ENCODE assay signal across 14 cellular contexts in genomic region chr18:23068692-23069305, GRCh38.
DNase-seq lines count a peak whose midpoint lies in the region; ATAC-seq and TF ChIP-seq lines count a peak whose summit lies in the region.
"Had no signal": no experiment of that assay in that cellular context is flagged by ENCODE, and none has a peak within 500 bp of the region (broad histone marks: within the 10 kb centered on the region; RNA-seq: fewer than 3 reads in every experiment).

No MANE protein-coding gene starts in this region.

- peaks cover 62% of the 10 kb centered on the region for H3K4me1 Mint-ChIP-seq in activated CD4-positive, alpha-beta T cell treated with anti-CD3 and anti-CD28 coated beads, Interleukin-2, amount 10 ng/mL, durations not matched to agents 7 days and 5 days
- peaks cover 51% of the 10 kb centered on the region for H3K4me1 Mint-ChIP-seq in dendritic cell treated with granulocyte-macrophage colony-stimulating factor and Interleukin-4, amounts not matched to agents 40 ng/mL and 50 ng/mL, for 4 days (ENCODE audit: low read depth)
- peaks cover 52% of the 10 kb centered on the region for H3K4me1 Mint-ChIP-seq in T-helper 2 cell treated with Interferon-gamma antibody and Interleukin-4, amounts not matched to agents 5 μg/mL and 100 μg/mL, for 36 hours (ENCODE audit: low read depth)
- H3K4me1 Mint-ChIP-seq: brain had no signal

- POLR2A ChIA-PET in activated CD4-positive, alpha-beta T cell treated with anti-CD3 and anti-CD28 coated beads, Interleukin-2, amount 10 ng/mL, durations not matched to agents 7 days and 5 days (lab: Charles Lee): no interaction called here

- ATAC-seq in GM21367 (IDR thresholded peaks at IDR 0.05; ENCODE audit: unreplicated experiment) (no peak), GM21447 (IDR thresholded peaks at IDR 0.05; ENCODE audit: unreplicated experiment) (no peak)
- ATAC-seq: A549 had no signal

- H3K4me3 ChIP-seq in neutrophil (ENCODE audit: low read depth in 1 of 2, low read length in 1 of 2): peak overlapping the region in 1 of 2 experiments; percentile 43
- H3K4me3 ChIP-seq: A549 had no signal

- peak overlapping the region; percentile 55 for H3K27ac Mint-ChIP-seq in activated CD4-positive, alpha-beta T cell treated with anti-CD3 and anti-CD28 coated beads, Interleukin-2, amount 10 ng/mL, durations not matched to agents 7 days and 5 days
- peak overlapping the region; percentile 35 for H3K27ac Mint-ChIP-seq in dendritic cell treated with granulocyte-macrophage colony-stimulating factor and Interleukin-4, amounts not matched to agents 40 ng/mL and 50 ng/mL, for 4 days
- no peak overlapping the region for H3K27ac Mint-ChIP-seq in T-helper 2 cell treated with Interferon-gamma antibody and Interleukin-4, amounts not matched to agents 5 μg/mL and 100 μg/mL, for 36 hours
- H3K27ac Mint-ChIP-seq: brain had no signal

- no peaks in the 10 kb centered on the region for H3K36me3 ChIP-seq in neutrophil

- no peaks in the 10 kb centered on the region for H3K9me3 ChIP-seq in neutrophil
- H3K9me3 ChIP-seq: A549 had no signal

- intact Hi-C loops in dendritic cell treated with granulocyte-macrophage colony-stimulating factor and Interleukin-4, amounts not matched to agents 40 ng/mL and 50 ng/mL, for 4 days (cut with micrococcal nuclease): loop anchor here (2.0 kb wide), 1 partner anchor 16 kb away; no protein-coding TSS in a partner anchor

- no peak overlapping the region for H3K4me3 Mint-ChIP-seq in activated CD4-positive, alpha-beta T cell treated with anti-CD3 and anti-CD28 coated beads, Interleukin-2, amount 10 ng/mL, durations not matched to agents 7 days and 5 days
- H3K4me3 Mint-ChIP-seq in dendritic cell treated with granulocyte-macrophage colony-stimulating factor and Interleukin-4, amounts not matched to agents 40 ng/mL and 50 ng/mL, for 4 days: no peak overlapping the region
- H3K4me3 Mint-ChIP-seq in T-helper 2 cell treated with Interferon-gamma antibody and Interleukin-4, amounts not matched to agents 5 μg/mL and 100 μg/mL, for 36 hours: no peak overlapping the region
- H3K4me3 Mint-ChIP-seq: brain had no signal

- H3K9me3 Mint-ChIP-seq in activated CD4-positive, alpha-beta T cell treated with anti-CD3 and anti-CD28 coated beads, Interleukin-2, amount 10 ng/mL, durations not matched to agents 7 days and 5 days: peaks cover 10% of the 10 kb centered on the region
- peaks cover 2% of the 10 kb centered on the region for H3K9me3 Mint-ChIP-seq in dendritic cell treated with granulocyte-macrophage colony-stimulating factor and Interleukin-4, amounts not matched to agents 40 ng/mL and 50 ng/mL, for 4 days
- H3K9me3 Mint-ChIP-seq in T-helper 2 cell treated with Interferon-gamma antibody and Interleukin-4, amounts not matched to agents 5 μg/mL and 100 μg/mL, for 36 hours: peaks cover 17% of the 10 kb centered on the region
- H3K9me3 Mint-ChIP-seq: brain had no signal

- peaks cover 18% of the 10 kb centered on the region for H3K36me3 Mint-ChIP-seq in activated CD4-positive, alpha-beta T cell treated with anti-CD3 and anti-CD28 coated beads, Interleukin-2, amount 10 ng/mL, durations not matched to agents 7 days and 5 days (ENCODE audit: low read depth)
- peaks cover under 1% of the 10 kb centered on the region for H3K36me3 Mint-ChIP-seq in dendritic cell treated with granulocyte-macrophage colony-stimulating factor and Interleukin-4, amounts not matched to agents 40 ng/mL and 50 ng/mL, for 4 days (ENCODE audit: low read depth)
- peaks cover 23% of the 10 kb centered on the region for H3K36me3 Mint-ChIP-seq in T-helper 2 cell treated with Interferon-gamma antibody and Interleukin-4, amounts not matched to agents 5 μg/mL and 100 μg/mL, for 36 hours (ENCODE audit: low read depth)
- H3K36me3 Mint-ChIP-seq: brain had no signal

- no peak for DNase-seq in activated CD4-positive, alpha-beta T cell treated with anti-CD3 and anti-CD28 coated beads, Interleukin-2, amount 10 ng/mL, durations not matched to agents 7 days and 5 days
- no peak for DNase-seq in activated CD4-positive, alpha-beta T cell treated with anti-CD3 and anti-CD28 coated beads, Interleukin-2, amount 50 U/mL, for 48 hours
- DNase-seq in MV-4-11 (lab: John Stamatoyannopoulos, UW): peak; percentile 72
- no peak for DNase-seq in T-helper 2 cell treated with Interferon-gamma antibody and Interleukin-4, amounts not matched to agents 5 μg/mL and 100 μg/mL, for 36 hours (ENCODE audit: low spot score)
- DNase-seq: COR-L47, mammary epithelial cell, MM.1S, NCI-H2081 treated with DMSO at 0.1 percent for 48 hours had no signal

- H3K4me1 ChIP-seq in neutrophil (ENCODE audit: control insufficient read depth in 1 of 2, insufficient read depth in 1 of 2, low read depth in 1 of 2, low read length in 1 of 2): peaks cover 47 to 59% of the 10 kb centered on the region in 2 experiments

- H3K27me3 ChIP-seq in neutrophil: no peaks in the 10 kb centered on the region

- CTCF ChIA-PET in activated CD4-positive, alpha-beta T cell treated with anti-CD3 and anti-CD28 coated beads, Interleukin-2, amount 10 ng/mL, durations not matched to agents 7 days and 5 days (lab: Charles Lee): interaction anchor here (1.0 kb wide), 1 partner anchor 14 kb away, joined by 3 read pairs; no protein-coding TSS in a partner anchor

- peak overlapping the region; percentile 94 for H3K27ac ChIP-seq in neutrophil
- H3K27ac ChIP-seq: A549 had no signal

- H3K27me3 Mint-ChIP-seq in activated CD4-positive, alpha-beta T cell treated with anti-CD3 and anti-CD28 coated beads, Interleukin-2, amount 10 ng/mL, durations not matched to agents 7 days and 5 days: no peaks in the 10 kb centered on the region
- H3K27me3 Mint-ChIP-seq in dendritic cell treated with granulocyte-macrophage colony-stimulating factor and Interleukin-4, amounts not matched to agents 40 ng/mL and 50 ng/mL, for 4 days: no peaks in the 10 kb centered on the region
- no peaks in the 10 kb centered on the region for H3K27me3 Mint-ChIP-seq in T-helper 2 cell treated with Interferon-gamma antibody and Interleukin-4, amounts not matched to agents 5 μg/mL and 100 μg/mL, for 36 hours (ENCODE audit: low read depth)
- H3K27me3 Mint-ChIP-seq: brain had no signal

- no peak for TF ChIP-seq CTCF in neutrophil (IDR thresholded peaks at IDR 0.05)
